ENCODE assay signal across 8 cellular contexts in genomic region chr17:18261146-18261515, GRCh38. TPM values are rescaled to one million over a fixed set of nuclear protein-coding genes. Genes with fewer than 3 reads are reported as not detected.
DNase-seq lines count a peak whose midpoint lies in the region; ATAC-seq and TF ChIP-seq lines count a peak whose summit lies in the region.

No MANE protein-coding gene starts in this region.

- peaks cover 27% of the 10 kb centered on the region for H3K36me3 ChIP-seq in KOPT-K1 (ENCODE audit: insufficient read depth, low read length)
- H3K36me3 ChIP-seq in gastroesophageal sphincter: peaks cover 0 to 43% of the 10 kb centered on the region in 2 donors
- peaks cover 24 to 36% of the 10 kb centered on the region in 2 donors for H3K36me3 ChIP-seq in neuronal stem cell (replicated peaks in 1 of 2; ENCODE audit: control insufficient read depth in 2 of 2, insufficient read depth in 2 of 2, low read length in 2 of 2)

- POLR2A ChIA-PET in activated CD4-positive, alpha-beta T cell treated with anti-CD3 and anti-CD28 coated beads for 36 hours (lab: Charles Lee): interaction anchor here (0.7 kb wide), 1 partner anchor 90 kb away, joined by 3 read pairs; no protein-coding TSS in a partner anchor

- no peak overlapping the region for H3K4ac ChIP-seq in neuronal stem cell (ENCODE audit: low read length)

- H2AK5ac ChIP-seq in neuronal stem cell (ENCODE audit: low read depth, low read length): peak overlapping the region; percentile 88

- peaks cover 5% of the 10 kb centered on the region for H3K36me3 Mint-ChIP-seq in activated CD4-positive, alpha-beta T cell treated with anti-CD3 and anti-CD28 coated beads for 36 hours (ENCODE audit: low read depth)
- peaks cover 23% of the 10 kb centered on the region for H3K36me3 Mint-ChIP-seq in activated T-helper 17 cell treated with anti-CD3 and anti-CD28 coated beads, Interleukin-2, amount 50 U/mL, for 72 hours (ENCODE audit: low read depth)

- peak overlapping the region; percentile 76 for H3K4me3 Mint-ChIP-seq in activated CD4-positive, alpha-beta T cell treated with anti-CD3 and anti-CD28 coated beads for 36 hours
- peak overlapping the region; percentile 84 for H3K4me3 Mint-ChIP-seq in activated T-helper 17 cell treated with anti-CD3 and anti-CD28 coated beads, Interleukin-2, amount 50 U/mL, for 72 hours

- H3K9ac ChIP-seq in neuronal stem cell (ENCODE audit: low read depth, low read length, poor library complexity): peak overlapping the region; percentile 92

- peak overlapping the region; percentile 71 for H3K27ac ChIP-seq in KOPT-K1 (ENCODE audit: low read depth, low read length, poor library complexity, severe bottlenecking)
- peak overlapping the region; percentile 81 to 99 (median 95) for H3K27ac ChIP-seq in gastroesophageal sphincter
- H3K27ac ChIP-seq in neuronal stem cell (replicated peaks; ENCODE audit: low read length): peak overlapping the region; percentile 99

- H3K9me3 Mint-ChIP-seq in activated CD4-positive, alpha-beta T cell treated with anti-CD3 and anti-CD28 coated beads for 36 hours (ENCODE audit: low read depth): no peaks in the 10 kb centered on the region
- no peaks in the 10 kb centered on the region for H3K9me3 Mint-ChIP-seq in activated T-helper 17 cell treated with anti-CD3 and anti-CD28 coated beads, Interleukin-2, amount 50 U/mL, for 72 hours

- peaks cover 40% of the 10 kb centered on the region for H3K4me1 Mint-ChIP-seq in activated CD4-positive, alpha-beta T cell treated with anti-CD3 and anti-CD28 coated beads for 36 hours
- peaks cover 8% of the 10 kb centered on the region for H3K4me1 Mint-ChIP-seq in activated T-helper 17 cell treated with anti-CD3 and anti-CD28 coated beads, Interleukin-2, amount 50 U/mL, for 72 hours

- no CpG with 5 or more reads among the region's 16 CpGs for WGBS in gastroesophageal sphincter (ENCODE audit: low coverage in 1 of 2), 2 donors
- no CpG with 5 or more reads among the region's 16 CpGs for WGBS in neuronal stem cell (ENCODE audit: extremely low coverage in 2 of 2, insufficient read length in 2 of 2, insufficient replicate concordance in 1 of 2), 2 donors

- no peak overlapping the region for H2BK120ac ChIP-seq in neuronal stem cell (ENCODE audit: low read depth, low read length)

- CTCF ChIA-PET in activated CD4-positive, alpha-beta T cell treated with anti-CD3 and anti-CD28 coated beads for 36 hours (lab: Charles Lee): interaction anchor here (0.7 to 1.4 kb wide), 3 partner anchors 13 to 54 kb away, joined by 3 to 4 read pairs (median 3); partner anchors contain the start of genes SMCR8 and TOP3A

- H3K27ac Mint-ChIP-seq in activated CD4-positive, alpha-beta T cell treated with anti-CD3 and anti-CD28 coated beads for 36 hours: peak overlapping the region; percentile 67
- peak overlapping the region; percentile 75 for H3K27ac Mint-ChIP-seq in activated T-helper 17 cell treated with anti-CD3 and anti-CD28 coated beads, Interleukin-2, amount 50 U/mL, for 72 hours

- H3K4me1 ChIP-seq in gastroesophageal sphincter (peaks cover 0 to 58% (median 32%) of the 10 kb centered on the region in 3 donors), neuronal stem cell (ENCODE audit: control insufficient read depth in 2 of 2, insufficient read depth in 1 of 2, low read depth in 1 of 2, low read length in 2 of 2) (peaks cover 12 to 21% of the 10 kb centered on the region in 2 donors)

- H2BK5ac ChIP-seq in neuronal stem cell (ENCODE audit: low read length): peak overlapping the region; percentile 98

- TF ChIP-seq CTCF in gastroesophageal sphincter (IDR thresholded peaks at IDR 0.05): no peak

- no peak overlapping the region for H4K91ac ChIP-seq in neuronal stem cell (ENCODE audit: low read depth, low read length, poor library complexity)

- DNase-seq in activated CD4-positive, alpha-beta T cell treated with anti-CD3 and anti-CD28 coated beads for 36 hours: peak; percentile 74
- DNase-seq in activated CD4-positive, alpha-beta T cell treated with anti-CD3 and anti-CD28 coated beads for 1 hour: no peak
- DNase-seq in neuronal stem cell (ENCODE audit: low spot score): no peak
- DNase-seq in DMS153 (lab: John Stamatoyannopoulos, UW): no peak

- H3K79me1 ChIP-seq in neuronal stem cell (ENCODE audit: low read depth, low read length): peaks cover 15% of the 10 kb centered on the region

- H4K8ac ChIP-seq in neuronal stem cell (ENCODE audit: low read depth, low read length): no peak overlapping the region

- H2BK15ac ChIP-seq in neuronal stem cell (ENCODE audit: low read length): peak overlapping the region; percentile 69

- peak overlapping the region; percentile 76 for H3K14ac ChIP-seq in neuronal stem cell (ENCODE audit: low read length)

- peak overlapping the region; percentile 98 for H2AFZ ChIP-seq in neuronal stem cell (ENCODE audit: low read length)

- H3K18ac ChIP-seq in neuronal stem cell (ENCODE audit: low read length): peak overlapping the region; percentile 90

- no peaks in the 10 kb centered on the region for H3K27me3 ChIP-seq in gastroesophageal sphincter
- H3K27me3 ChIP-seq in neuronal stem cell (ENCODE audit: control insufficient read depth in 3 of 3, insufficient read depth in 3 of 3, low read depth in 1 of 3, low read length in 3 of 3): peaks cover 0 to 2% (median 0%) of the 10 kb centered on the region in 3 experiments

- TF ChIP-seq POLR2A in gastroesophageal sphincter (IDR thresholded peaks at IDR 0.05): no peak

- H2BK12ac ChIP-seq in neuronal stem cell (ENCODE audit: low read length): no peak overlapping the region

- peak overlapping the region; percentile 68 for H3K23ac ChIP-seq in neuronal stem cell (ENCODE audit: low read depth, low read length, poor library complexity)

- ATAC-seq in activated CD4-positive, alpha-beta T cell treated with anti-CD3 and anti-CD28 coated beads for 36 hours: peak; percentile 14
- ATAC-seq in activated T-helper 17 cell treated with anti-CD3 and anti-CD28 coated beads, Interleukin-2, amount 50 U/mL, for 72 hours (replicated peaks): peak; percentile 33
- ATAC-seq in gastroesophageal sphincter (peak; percentile 29), GM21390 (IDR thresholded peaks at IDR 0.05; ENCODE audit: unreplicated experiment) (no peak)

- intact Hi-C loops in activated CD4-positive, alpha-beta T cell treated with anti-CD3 and anti-CD28 coated beads for 36 hours (cut with DNase I, micrococcal nuclease): loop anchor here (2.0 kb wide), 3 partner anchors 54 to 222 kb away; partner anchors contain the start of genes ALKBH5 (in 1 of the 2), ATPAF2 (in 1 of the 2), GID4 (in 1 of the 2) and SMCR8 (in 1 of the 2)

- H3K4me2 ChIP-seq in neuronal stem cell (ENCODE audit: insufficient read depth, low read length, poor library complexity, severe bottlenecking): peak overlapping the region; percentile 87

- no peak for TF ChIP-seq EP300 in gastroesophageal sphincter (IDR thresholded peaks at IDR 0.05)

- no peaks in the 10 kb centered on the region for H3K27me3 Mint-ChIP-seq in activated CD4-positive, alpha-beta T cell treated with anti-CD3 and anti-CD28 coated beads for 36 hours
- H3K27me3 Mint-ChIP-seq in activated T-helper 17 cell treated with anti-CD3 and anti-CD28 coated beads, Interleukin-2, amount 50 U/mL, for 72 hours: no peaks in the 10 kb centered on the region

- H3K9me3 ChIP-seq in KOPT-K1 (ENCODE audit: insufficient read depth, low read length, poor library complexity, severe bottlenecking) (no peaks in the 10 kb centered on the region), gastroesophageal sphincter (no peaks in the 10 kb centered on the region), neuronal stem cell (replicated peaks in 1 of 2; ENCODE audit: control insufficient read depth in 2 of 2, insufficient read depth in 1 of 2, low read depth in 1 of 2, low read length in 2 of 2) (no peaks in the 10 kb centered on the region)

- H3K4me3 ChIP-seq in gastroesophageal sphincter: peak overlapping the region; percentile 85 to 89
- H3K4me3 ChIP-seq in neuronal stem cell (ENCODE audit: low read length in 2 of 2): peak overlapping the region; percentile 83 to 93

RNA-seq across cellular contexts. Expression of gene MIEF2, which starts 0.7 kb away (rescaled TPM):
- 1 to 10 TPM; 3.3 to 5.2 TPM for total RNA-seq in activated CD4-positive, alpha-beta T cell treated with anti-CD3 and anti-CD28 coated beads for 36 hours
- 10 to 100 TPM in 1 of 2 donors, 1 to 10 TPM in 1; 5.0 to 15.2 TPM for total RNA-seq in activated T-helper 17 cell treated with anti-CD3 and anti-CD28 coated beads, Interleukin-2, amount 50 U/mL, for 72 hours
- total RNA-seq in gastroesophageal sphincter: 10 to 100 TPM; 10.8 to 19.0 (median 12.5) TPM
- 4.4 TPM for polyA plus RNA-seq in neuronal stem cell (2013, experiment 1 of 2)
- 4.6 TPM for polyA plus RNA-seq in neuronal stem cell (2013, experiment 2 of 2)

RNA-seq across cellular contexts. Expression of gene FLII, which starts 2.6 kb away (rescaled TPM):
- 100 to 1,000 TPM; 282 to 364 TPM for total RNA-seq in activated CD4-positive, alpha-beta T cell treated with anti-CD3 and anti-CD28 coated beads for 36 hours
- total RNA-seq in activated T-helper 17 cell treated with anti-CD3 and anti-CD28 coated beads, Interleukin-2, amount 50 U/mL, for 72 hours: 100 to 1,000 TPM; 247 to 307 TPM
- total RNA-seq in gastroesophageal sphincter: 100 to 1,000 TPM; 283 to 543 (median 310) TPM
- polyA plus RNA-seq in neuronal stem cell (2013, experiment 1 of 2): 127 TPM
- 124 TPM for polyA plus RNA-seq in neuronal stem cell (2013, experiment 2 of 2)

RNA-seq across cellular contexts. Expression of gene LLGL1, which starts 35.7 kb away (rescaled TPM):
- 10 to 100 TPM; 17.5 to 18.4 TPM for total RNA-seq in activated CD4-positive, alpha-beta T cell treated with anti-CD3 and anti-CD28 coated beads for 36 hours
- 10 to 100 TPM; 19.5 to 22.3 TPM for total RNA-seq in activated T-helper 17 cell treated with anti-CD3 and anti-CD28 coated beads, Interleukin-2, amount 50 U/mL, for 72 hours
- 10 to 100 TPM; 16.7 to 31.7 (median 22.1) TPM for total RNA-seq in gastroesophageal sphincter
- polyA plus RNA-seq in neuronal stem cell (2013, experiment 1 of 2): 72.8 TPM
- polyA plus RNA-seq in neuronal stem cell (2013, experiment 2 of 2): 73.5 TPM

RNA-seq across cellular contexts. Expression of gene TOP3A, which starts 53.7 kb away (rescaled TPM):
- 10 to 100 TPM; 44.1 to 57.9 TPM for total RNA-seq in activated CD4-positive, alpha-beta T cell treated with anti-CD3 and anti-CD28 coated beads for 36 hours
- 10 to 100 TPM; 69.7 to 81.6 TPM for total RNA-seq in activated T-helper 17 cell treated with anti-CD3 and anti-CD28 coated beads, Interleukin-2, amount 50 U/mL, for 72 hours
- 10 to 100 TPM; 19.6 to 49.7 (median 26.8) TPM for total RNA-seq in gastroesophageal sphincter
- polyA plus RNA-seq in neuronal stem cell (2013, experiment 1 of 2): 18.5 TPM
- polyA plus RNA-seq in neuronal stem cell (2013, experiment 2 of 2): 19.5 TPM

RNA-seq across cellular contexts. Expression of gene SMCR8, which starts 54.0 kb away (rescaled TPM):
- 10 to 100 TPM; 13.2 to 14.5 TPM for total RNA-seq in activated CD4-positive, alpha-beta T cell treated with anti-CD3 and anti-CD28 coated beads for 36 hours
- 10 to 100 TPM; 21.7 to 25.5 TPM for total RNA-seq in activated T-helper 17 cell treated with anti-CD3 and anti-CD28 coated beads, Interleukin-2, amount 50 U/mL, for 72 hours
- total RNA-seq in gastroesophageal sphincter: 10 to 100 TPM; 14.0 to 20.0 (median 14.9) TPM
- polyA plus RNA-seq in neuronal stem cell (2013, experiment 1 of 2): 4.7 TPM
- 4.8 TPM for polyA plus RNA-seq in neuronal stem cell (2013, experiment 2 of 2)
